In the genomic region with DNA sequence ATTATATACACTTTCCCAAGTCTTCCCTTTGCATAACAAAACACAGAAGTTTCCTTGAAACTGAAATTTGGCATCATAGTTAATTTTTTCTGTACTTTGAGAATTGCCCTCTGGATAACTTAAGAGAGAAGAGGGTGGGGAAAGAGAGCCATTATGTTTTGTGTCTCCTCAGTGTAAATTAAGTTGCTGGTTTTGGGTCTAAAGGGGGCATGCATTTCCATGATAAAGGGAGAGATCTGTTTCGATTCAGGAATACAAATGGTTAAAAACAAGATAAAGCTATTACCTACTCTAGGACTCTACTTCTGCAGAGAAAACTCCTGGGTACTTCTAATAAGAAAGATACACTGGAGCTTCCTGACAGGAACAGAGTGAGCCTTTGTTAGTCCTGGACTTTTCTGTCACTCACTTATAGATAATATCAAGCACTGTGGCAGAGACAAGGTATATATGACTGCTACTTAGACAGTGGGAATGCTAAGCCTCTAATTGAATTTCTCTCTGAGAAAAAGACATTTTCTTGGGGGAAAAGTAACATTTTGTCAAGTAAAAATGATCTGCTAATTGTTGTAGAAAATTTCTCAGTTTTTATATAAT, we compare ENCODE assay signal across 17 cellular contexts.
DNase-seq lines count a peak whose midpoint lies in the region; ATAC-seq and TF ChIP-seq lines count a peak whose summit lies in the region.
"Had no signal": no experiment of that assay in that cellular context is flagged by ENCODE, and none has a peak within 500 bp of the region (broad histone marks: within the 10 kb centered on the region; RNA-seq: fewer than 3 reads in every experiment).

No MANE protein-coding gene starts in this region.

- CTCF ChIA-PET in HEK293T (lab: Yijun Ruan, JAX) (no interaction called here), WTC11 (lab: Charles Lee) (interaction anchor here (1.3 kb wide), 1 partner anchor 43 kb away, joined by 3 read pairs; no protein-coding TSS in a partner anchor)

- H3K36me3 Mint-ChIP-seq in WTC11 (no peaks in the 10 kb centered on the region), glutamatergic neuron (ENCODE audit: unreplicated experiment) (no peaks in the 10 kb centered on the region)
- H3K36me3 Mint-ChIP-seq: CD8-positive, alpha-beta T cell had no signal

- WGBS in neuronal stem cell (ENCODE audit: extremely low coverage in 2 of 2, insufficient read length in 2 of 2, insufficient replicate concordance in 1 of 2), 2 donors = no CpG with 5 or more reads among the region's 1 CpG

- intact Hi-C loops in Right ventricle myocardium superior (cut with DNase I) = no loop called here
- intact Hi-C loops in left ventricle myocardium inferior (cut with micrococcal nuclease) = no loop called here

- TF ChIP-seq CTCF in left ventricle myocardium inferior (IDR thresholded peaks at IDR 0.05; ENCODE audit: borderline replicate concordance) = no peak
- no peak for TF ChIP-seq CTCF in WTC11 (IDR thresholded peaks at IDR 0.05)
- TF ChIP-seq CTCF in glutamatergic neuron (IDR thresholded peaks at IDR 0.05; ENCODE audit: partially characterized antibody, unreplicated experiment) = no peak

- H3K4ac ChIP-seq in neuronal stem cell (ENCODE audit: low read length) = no peak overlapping the region

- H3K4me2 ChIP-seq in neuronal stem cell (ENCODE audit: insufficient read depth, low read length, poor library complexity, severe bottlenecking) = no peak overlapping the region

- no peak overlapping the region for H4K91ac ChIP-seq in neuronal stem cell (ENCODE audit: low read depth, low read length, poor library complexity)

- H2BK5ac ChIP-seq in neuronal stem cell (ENCODE audit: low read length) = no peak overlapping the region

- H3K27me3 ChIP-seq in left ventricle myocardium inferior (ENCODE audit: low read depth) (no peaks in the 10 kb centered on the region), neuronal stem cell (ENCODE audit: control insufficient read depth in 3 of 3, insufficient read depth in 3 of 3, low read depth in 1 of 3, low read length in 3 of 3) (no peaks in the 10 kb centered on the region)

- no peak overlapping the region for H2BK120ac ChIP-seq in neuronal stem cell (ENCODE audit: low read depth, low read length)

- no peaks in the 10 kb centered on the region for H3K79me1 ChIP-seq in neuronal stem cell (ENCODE audit: low read depth, low read length)

- no peak overlapping the region for H2AK5ac ChIP-seq in neuronal stem cell (ENCODE audit: low read depth, low read length)

- no peak overlapping the region for H4K8ac ChIP-seq in neuronal stem cell (ENCODE audit: low read depth, low read length)

- no peak overlapping the region for H3K9ac ChIP-seq in neuronal stem cell (ENCODE audit: low read depth, low read length, poor library complexity)

- no peak overlapping the region for H2BK12ac ChIP-seq in neuronal stem cell (ENCODE audit: low read length)

- H3K27me3 Mint-ChIP-seq in WTC11 (ENCODE audit: low read depth) = no peaks in the 10 kb centered on the region
- peaks cover 2% of the 10 kb centered on the region for H3K27me3 Mint-ChIP-seq in glutamatergic neuron (ENCODE audit: unreplicated experiment)
- H3K27me3 Mint-ChIP-seq: B cell had no signal

- H3K9me3 Mint-ChIP-seq in WTC11 = no peaks in the 10 kb centered on the region
- H3K9me3 Mint-ChIP-seq in glutamatergic neuron (ENCODE audit: unreplicated experiment) = no peaks in the 10 kb centered on the region
- H3K9me3 Mint-ChIP-seq: CD8-positive, alpha-beta T cell had no signal

- ATAC-seq in Right ventricle myocardium superior (ENCODE audit: poor library complexity) (peak; percentile 39), WTC11 (peak; percentile 65)
- ATAC-seq: CD8-positive, alpha-beta T cell; HepG2 had no signal

- H3K4me1 Mint-ChIP-seq in WTC11 = peaks cover 21% of the 10 kb centered on the region
- H3K4me1 Mint-ChIP-seq in glutamatergic neuron (ENCODE audit: low read depth, unreplicated experiment) = no peaks in the 10 kb centered on the region
- H3K4me1 Mint-ChIP-seq: B cell had no signal

- no peak overlapping the region for H3K23ac ChIP-seq in neuronal stem cell (ENCODE audit: low read depth, low read length, poor library complexity)

- H3K27ac ChIP-seq in left ventricle myocardium inferior (replicated peaks) = no peak overlapping the region
- no peak overlapping the region for H3K27ac ChIP-seq in neuronal stem cell (replicated peaks; ENCODE audit: low read length)
- H3K27ac ChIP-seq: C4-2B had no signal

- H3K4me3 Mint-ChIP-seq in WTC11 (no peak overlapping the region), glutamatergic neuron (ENCODE audit: unreplicated experiment) (no peak overlapping the region)
- H3K4me3 Mint-ChIP-seq: B cell; CD8-positive, alpha-beta T cell had no signal

- H3K36me3 ChIP-seq in left ventricle myocardium inferior = no peaks in the 10 kb centered on the region
- no peaks in the 10 kb centered on the region for H3K36me3 ChIP-seq in neuronal stem cell (replicated peaks in 1 of 2; ENCODE audit: control insufficient read depth in 2 of 2, insufficient read depth in 2 of 2, low read length in 2 of 2)

- H3K4me1 ChIP-seq in left ventricle myocardium inferior (peaks cover 8% of the 10 kb centered on the region), neuronal stem cell (ENCODE audit: control insufficient read depth in 2 of 2, insufficient read depth in 1 of 2, low read depth in 1 of 2, low read length in 2 of 2) (peaks cover 1 to 10% of the 10 kb centered on the region in 2 donors)

- H2BK15ac ChIP-seq in neuronal stem cell (ENCODE audit: low read length) = no peak overlapping the region

- H3K27ac Mint-ChIP-seq in WTC11 (no peak overlapping the region), glutamatergic neuron (ENCODE audit: unreplicated experiment) (no peak overlapping the region)
- H3K27ac Mint-ChIP-seq: B cell; CD8-positive, alpha-beta T cell had no signal

- no peak for DNase-seq in Right ventricle myocardium superior
- no peak for DNase-seq in left ventricle myocardium inferior
- no peak for DNase-seq in HEK293T (ENCODE audit: extremely low spot score)
- DNase-seq in WTC11 (ENCODE audit: low spot score) = no peak
- no peak for DNase-seq in neuronal stem cell (ENCODE audit: low spot score)
- no peak for DNase-seq in activated T-cell treated with anti-CD3 and anti-CD28 coated beads, Interleukin-2, amount 50 U/mL, for 1 hour
- no peak for DNase-seq in glutamatergic neuron
- no peak for DNase-seq in NCI-H1105 (lab: John Stamatoyannopoulos, UW)
- DNase-seq: CD8-positive, alpha-beta T cell; COR-L47; DMS153; DMS79 treated with DMSO at 0.1 percent for 48 hours; EL; HCEC 1CT had no signal

- no peak overlapping the region for H3K18ac ChIP-seq in neuronal stem cell (ENCODE audit: low read length)

- peak overlapping the region; percentile 8 for H2AFZ ChIP-seq in neuronal stem cell (ENCODE audit: low read length)

- no peak overlapping the region for H3K14ac ChIP-seq in neuronal stem cell (ENCODE audit: low read length)

- H3K4me3 ChIP-seq in left ventricle myocardium inferior (no peak overlapping the region), neuronal stem cell (ENCODE audit: low read length in 2 of 2) (no peak overlapping the region)

- POLR2A ChIA-PET in HEK293T (lab: Yijun Ruan, JAX) = no interaction called here
- POLR2A ChIA-PET in WTC11 (lab: Charles Lee) = no interaction called here

- H3K9me3 ChIP-seq in left ventricle myocardium inferior (replicated peaks) (no peaks in the 10 kb centered on the region), neuronal stem cell (replicated peaks in 1 of 2; ENCODE audit: control insufficient read depth in 2 of 2, insufficient read depth in 1 of 2, low read depth in 1 of 2, low read length in 2 of 2) (no peaks in the 10 kb centered on the region)

TF ChIP-seq in HEK293T, 16 proteins besides CTCF, POLR2A, EP300 and RAD21:
- TF ChIP-seq TARDBP (IDR thresholded peaks at IDR 0.05) (no peak), FOXM1 (IDR thresholded peaks at IDR 0.05; ENCODE audit: borderline replicate concordance) (0 out of 2 replicates have a peak, but pooled peaks have one; percentile 20)
TF ChIP-seq in HEK293T: peak in this region for 1.

TF ChIP-seq in WTC11, 78 proteins besides CTCF, POLR2A, EP300 and RAD21:
- no peak for TF ChIP-seq SP1 (CRISPR knock-in tag; conservative IDR thresholded peaks at IDR 0.05)
- TF ChIP-seq EMX1 (CRISPR knock-in tag; IDR thresholded peaks at IDR 0.05) = no peak
